Comparison of ENCODE assay signal across 4 cellular contexts in genomic region chr7:43059067-43059600, GRCh38. TPM values are rescaled to one million over a fixed set of nuclear protein-coding genes. Genes with fewer than 3 reads are reported as not detected.
"Had no signal": no experiment of that assay in that cellular context is flagged by ENCODE, and none has a peak within 500 bp of the region (broad histone marks: within the 10 kb centered on the region; RNA-seq: fewer than 3 reads in every experiment).

No MANE protein-coding gene starts in this region.

RNA-seq across cellular contexts. Expression of gene HECW1, which starts 53.3 kb away (rescaled TPM):
- total RNA-seq: activated naive CD4-positive, alpha-beta T cell treated with anti-CD3 and anti-CD28 coated beads for 36 hours; activated T-helper 1 cell treated with anti-CD3 and anti-CD28 coated beads, Interleukin-12 subunit alpha, Interleukin-12 subunit beta, Interleukin-2, Interleukin-4 antibody, amounts not matched to agents 30 ng/mL and 10 ng/mL and 1 ng/mL, durations not matched to agents 14 hours and 24 hours and 36 hours; skeletal muscle tissue had no signal
- polyA plus RNA-seq: liver had no signal
